Comparison of ENCODE assay signal across 11 cellular contexts in genomic region chr2:63059434-63060078, GRCh38. TPM values are rescaled to one million over a fixed set of nuclear protein-coding genes. Genes with fewer than 3 reads are reported as not detected.
A peak's percentile ranks its signal among the peaks of the same experiment; 100 is the strongest.
DNase-seq lines count a peak whose midpoint lies in the region; ATAC-seq and TF ChIP-seq lines count a peak whose summit lies in the region.
"Had no signal": no experiment of that assay in that cellular context is flagged by ENCODE, and none has a peak within 500 bp of the region (broad histone marks: within the 10 kb centered on the region; RNA-seq: fewer than 3 reads in every experiment).

No MANE protein-coding gene starts in this region.

- 2% methylated on average over 34 of the region's 54 CpGs for WGBS in smooth muscle cell (ENCODE audit: low lambda C conversion rate)

- no peaks in the 10 kb centered on the region for H3K79me2 ChIP-seq in smooth muscle cell (ENCODE audit: low read depth)

- H3K36me3 Mint-ChIP-seq in activated CD4-positive, alpha-beta T cell treated with anti-CD3 and anti-CD28 coated beads, Interleukin-2, amount 10 ng/mL, durations not matched to agents 7 days and 5 days (ENCODE audit: low read depth) = peaks cover 10% of the 10 kb centered on the region
- no peaks in the 10 kb centered on the region for H3K36me3 Mint-ChIP-seq in T-cell
- no peaks in the 10 kb centered on the region for H3K36me3 Mint-ChIP-seq in stimulated activated memory B cell treated with anti-CD40 and anti-IgM and Interleukin-4, amounts not matched to agents 10 μg/mL and 1 μg/mL and 100 μg/mL, for 72 hours

- no peak for TF ChIP-seq CTCF in smooth muscle cell (IDR thresholded peaks at IDR 0.05; ENCODE audit: borderline replicate concordance, insufficient read depth, poor library complexity, severe bottlenecking)

- no peak overlapping the region for H3K9ac ChIP-seq in smooth muscle cell (ENCODE audit: low read depth)

- no peak overlapping the region for H3K27ac ChIP-seq in smooth muscle cell (ENCODE audit: low read depth)

- no peak overlapping the region for H2AFZ ChIP-seq in smooth muscle cell (ENCODE audit: low read depth)

- H3K36me3 ChIP-seq in smooth muscle cell (ENCODE audit: low read depth) = no peaks in the 10 kb centered on the region
- H3K36me3 ChIP-seq: BE2C had no signal

- no peaks in the 10 kb centered on the region for H3F3A ChIP-seq in smooth muscle cell (ENCODE audit: low read depth)

- H3K27me3 Mint-ChIP-seq in activated CD4-positive, alpha-beta T cell treated with anti-CD3 and anti-CD28 coated beads, Interleukin-2, amount 10 ng/mL, durations not matched to agents 7 days and 5 days = peaks cover 82% of the 10 kb centered on the region
- H3K27me3 Mint-ChIP-seq in T-cell = peaks cover 70 to 76% of the 10 kb centered on the region in 2 donors
- peaks cover 78% of the 10 kb centered on the region for H3K27me3 Mint-ChIP-seq in stimulated activated memory B cell treated with anti-CD40 and anti-IgM and Interleukin-4, amounts not matched to agents 10 μg/mL and 1 μg/mL and 100 μg/mL, for 72 hours

- peaks cover 9% of the 10 kb centered on the region for H4K20me1 ChIP-seq in smooth muscle cell (ENCODE audit: low read depth)

- H3K4me1 Mint-ChIP-seq in activated CD4-positive, alpha-beta T cell treated with anti-CD3 and anti-CD28 coated beads, Interleukin-2, amount 10 ng/mL, durations not matched to agents 7 days and 5 days = peaks cover 40% of the 10 kb centered on the region
- peaks cover 43 to 47% (median 44%) of the 10 kb centered on the region in 3 donors for H3K4me1 Mint-ChIP-seq in T-cell
- H3K4me1 Mint-ChIP-seq in stimulated activated memory B cell treated with anti-CD40 and anti-IgM and Interleukin-4, amounts not matched to agents 10 μg/mL and 1 μg/mL and 100 μg/mL, for 72 hours = peaks cover 41% of the 10 kb centered on the region

- no peak overlapping the region for H3K27ac Mint-ChIP-seq in activated CD4-positive, alpha-beta T cell treated with anti-CD3 and anti-CD28 coated beads, Interleukin-2, amount 10 ng/mL, durations not matched to agents 7 days and 5 days
- H3K27ac Mint-ChIP-seq in T-cell = peak overlapping the region in 1 of 2 donors; percentile 25
- no peak overlapping the region for H3K27ac Mint-ChIP-seq in stimulated activated memory B cell treated with anti-CD40 and anti-IgM and Interleukin-4, amounts not matched to agents 10 μg/mL and 1 μg/mL and 100 μg/mL, for 72 hours

- peaks cover 51% of the 10 kb centered on the region for H3K4me1 ChIP-seq in smooth muscle cell (ENCODE audit: low read depth)
- H3K4me1 ChIP-seq: BE2C had no signal

- CTCF ChIA-PET in activated CD4-positive, alpha-beta T cell treated with anti-CD3 and anti-CD28 coated beads, Interleukin-2, amount 10 ng/mL, durations not matched to agents 7 days and 5 days (lab: Charles Lee) = interaction anchor here (0.6 kb wide), 1 partner anchor 1268 kb away, joined by 3 read pairs; no protein-coding TSS in a partner anchor
- CTCF ChIA-PET in T-cell (lab: Charles Lee) = no interaction called here

- peaks cover 100% of the 10 kb centered on the region for H3K27me3 ChIP-seq in smooth muscle cell (ENCODE audit: low read depth)

- ATAC-seq in T-cell (replicated peaks in 1 of 4) (peak in 1 of 4 experiments; percentile 41), HG03378 (IDR thresholded peaks at IDR 0.05; ENCODE audit: unreplicated experiment) (no peak), HG02642 (IDR thresholded peaks at IDR 0.05; ENCODE audit: poor library complexity, unreplicated experiment) (no peak)
- no peak for ATAC-seq in stimulated activated memory B cell treated with anti-CD40 and anti-IgM and Interleukin-4, amounts not matched to agents 10 μg/mL and 1 μg/mL and 100 μg/mL, for 72 hours

- peak overlapping the region; percentile 34 for H3K4me2 ChIP-seq in smooth muscle cell

- no peak overlapping the region for H3K4me3 ChIP-seq in smooth muscle cell

- peak overlapping the region; percentile 35 for H3K4me3 Mint-ChIP-seq in activated CD4-positive, alpha-beta T cell treated with anti-CD3 and anti-CD28 coated beads, Interleukin-2, amount 10 ng/mL, durations not matched to agents 7 days and 5 days
- H3K4me3 Mint-ChIP-seq in T-cell = peak overlapping the region in 2 of 3 donors; percentile 15 to 84
- no peak overlapping the region for H3K4me3 Mint-ChIP-seq in stimulated activated memory B cell treated with anti-CD40 and anti-IgM and Interleukin-4, amounts not matched to agents 10 μg/mL and 1 μg/mL and 100 μg/mL, for 72 hours

- no peaks in the 10 kb centered on the region for H3K9me3 ChIP-seq in smooth muscle cell (replicated peaks; ENCODE audit: low read depth)
- H3K9me3 ChIP-seq: BE2C had no signal

- no peak for DNase-seq in activated CD4-positive, alpha-beta T cell treated with anti-CD3 and anti-CD28 coated beads, Interleukin-2, amount 10 ng/mL, durations not matched to agents 7 days and 5 days
- no peak for DNase-seq in activated CD4-positive, alpha-beta T cell treated with anti-CD3 and anti-CD28 coated beads for 1 hour
- peak in 1 of 34 experiments; percentile 6 for DNase-seq in T-cell
- DNase-seq in iPS-NIHi11 (ENCODE audit: low spot score) = peak; percentile 27
- no peak for DNase-seq in smooth muscle cell (lab: John Stamatoyannopoulos, UW; ENCODE audit: unreplicated experiment)
- DNase-seq: anterior cingulate cortex, BE2C, NCI-H1105 treated with DMSO at 0.1 percent for 48 hours had no signal

- no peaks in the 10 kb centered on the region for H3K9me3 Mint-ChIP-seq in activated CD4-positive, alpha-beta T cell treated with anti-CD3 and anti-CD28 coated beads, Interleukin-2, amount 10 ng/mL, durations not matched to agents 7 days and 5 days
- H3K9me3 Mint-ChIP-seq in T-cell = no peaks in the 10 kb centered on the region
- H3K9me3 Mint-ChIP-seq in stimulated activated memory B cell treated with anti-CD40 and anti-IgM and Interleukin-4, amounts not matched to agents 10 μg/mL and 1 μg/mL and 100 μg/mL, for 72 hours = peaks cover 5% of the 10 kb centered on the region

- POLR2A ChIA-PET in activated CD4-positive, alpha-beta T cell treated with anti-CD3 and anti-CD28 coated beads, Interleukin-2, amount 10 ng/mL, durations not matched to agents 7 days and 5 days (lab: Charles Lee) = no interaction called here
- POLR2A ChIA-PET in T-cell (lab: Charles Lee) = no interaction called here

RNA-seq across cellular contexts. Expression of gene OTX1, which starts 8.9 kb away (rescaled TPM):
- not detected for total RNA-seq in activated CD4-positive, alpha-beta T cell treated with anti-CD3 and anti-CD28 coated beads, Interleukin-2, amount 10 ng/mL, durations not matched to agents 7 days and 5 days
- not detected for total RNA-seq in T-cell
- total RNA-seq in smooth muscle cell = not detected in 2 replicates
- polyA plus RNA-seq in smooth muscle cell = 0.35 TPM in 1 of 2 replicates, not detected in the other
